10 cellular contexts compared by ENCODE assay signal in genomic region chr18:35688757-35689156, GRCh38.
DNase-seq lines count a peak whose midpoint lies in the region; ATAC-seq, FAIRE-seq and TF ChIP-seq lines count a peak whose summit lies in the region.
"Had no signal": no experiment of that assay in that cellular context is flagged by ENCODE, and none has a peak within 500 bp of the region (broad histone marks: within the 10 kb centered on the region; RNA-seq: fewer than 3 reads in every experiment).

No MANE protein-coding gene starts in this region.

- ATAC-seq in A549 (no peak), GM19025 (IDR thresholded peaks at IDR 0.05; ENCODE audit: low read depth, unreplicated experiment) (peak; percentile 80), HG02642 (IDR thresholded peaks at IDR 0.05; ENCODE audit: poor library complexity, unreplicated experiment) (peak; percentile 87), HG03571 (IDR thresholded peaks at IDR 0.05; ENCODE audit: unreplicated experiment) (peak; percentile 89), gastrocnemius medialis (no peak)
- ATAC-seq in stimulated activated memory B cell treated with anti-CD40 and anti-IgM and Interleukin-4, amounts not matched to agents 10 μg/mL and 1 μg/mL and 100 μg/mL, for 72 hours, result no peak
- ATAC-seq: gastroesophageal sphincter had no signal

- in situ Hi-C loops in gastrocnemius medialis (cut with MboI; ENCODE audit: low sequenced_read_pairs in 4 of 4), result no loop called here

- no peaks in the 10 kb centered on the region for H3K4me1 Mint-ChIP-seq in stimulated activated memory B cell treated with anti-CD40 and anti-IgM and Interleukin-4, amounts not matched to agents 10 μg/mL and 1 μg/mL and 100 μg/mL, for 72 hours

- no peak overlapping the region for H3K27ac Mint-ChIP-seq in stimulated activated memory B cell treated with anti-CD40 and anti-IgM and Interleukin-4, amounts not matched to agents 10 μg/mL and 1 μg/mL and 100 μg/mL, for 72 hours

- peak overlapping the region; percentile 28 to 53; a peak in 3 of 6 replicates for H3K27ac ChIP-seq in A549
- no peak overlapping the region for H3K27ac ChIP-seq in gastrocnemius medialis
- H3K27ac ChIP-seq: gastroesophageal sphincter had no signal

- no peaks in the 10 kb centered on the region for H3K27me3 Mint-ChIP-seq in stimulated activated memory B cell treated with anti-CD40 and anti-IgM and Interleukin-4, amounts not matched to agents 10 μg/mL and 1 μg/mL and 100 μg/mL, for 72 hours

- no peaks in the 10 kb centered on the region for H3K9me3 Mint-ChIP-seq in stimulated activated memory B cell treated with anti-CD40 and anti-IgM and Interleukin-4, amounts not matched to agents 10 μg/mL and 1 μg/mL and 100 μg/mL, for 72 hours

- POLR2A ChIA-PET in A549 (lab: Yijun Ruan, JAX), result no interaction called here

- H3K4me1 ChIP-seq in A549 (peaks cover 7% of the 10 kb centered on the region; the same call in 1 of the 3 replicates), gastrocnemius medialis (peaks cover 0 to 4% of the 10 kb centered on the region in 2 donors)

- H3K36me3 ChIP-seq in gastrocnemius medialis, result peaks cover 0 to 17% of the 10 kb centered on the region in 2 donors

- TF ChIP-seq CTCF in A549 (IDR thresholded peaks at IDR 0.05), result no peak
- TF ChIP-seq CTCF in gastrocnemius medialis (IDR thresholded peaks at IDR 0.05 in 4 of 5, conservative IDR thresholded peaks at IDR 0.05 in 1 of 5), result no peak

- CTCF ChIA-PET in A549 (lab: Yijun Ruan, JAX), result interaction anchor here (0.9 kb wide), 1 partner anchor 109 kb away, joined by 4 read pairs; no protein-coding TSS in a partner anchor

- peak in 1 of 2 experiments; percentile 5 for DNase-seq in A549 (ENCODE audit: low read depth in 1 of 2, low spot score in 1 of 2)
- no peak for DNase-seq in T-helper 2 cell
- no peak for DNase-seq in anterior cingulate cortex (lab: John Stamatoyannopoulos, UW)
- no peak for DNase-seq in gastrocnemius medialis
- DNase-seq: activated T-cell treated with anti-CD3 and anti-CD28 coated beads for 4 hours had no signal

- H3K4me3 ChIP-seq in A549 (no peak overlapping the region), gastrocnemius medialis (no peak overlapping the region)
- H3K4me3 ChIP-seq: gastroesophageal sphincter had no signal

- intact Hi-C loops in gastrocnemius medialis (cut with DNase I; ENCODE audit: low total_unique reads), result no loop called here

- TF ChIP-seq EP300 in A549 (IDR thresholded peaks at IDR 0.05), result no peak

- no peak for FAIRE-seq in A549 (lab: Jason Lieb, UNC)

- TF ChIP-seq RAD21 in A549 (conservative IDR thresholded peaks at IDR 0.05 in 1 of 2, IDR thresholded peaks at IDR 0.05 in 1 of 2), result no peak

- H3K4me3 Mint-ChIP-seq in stimulated activated memory B cell treated with anti-CD40 and anti-IgM and Interleukin-4, amounts not matched to agents 10 μg/mL and 1 μg/mL and 100 μg/mL, for 72 hours, result no peak overlapping the region

- no peak overlapping the region for H3K4me2 ChIP-seq in A549

- H3K27me3 ChIP-seq in gastrocnemius medialis, result no peaks in the 10 kb centered on the region
- H3K27me3 ChIP-seq: gastroesophageal sphincter had no signal

- 86% methylated on average over 1 of the region's 1 CpG for WGBS in A549 (ENCODE audit: missing lambda C conversion rate)

- peaks cover 41% of the 10 kb centered on the region for H3K36me3 Mint-ChIP-seq in stimulated activated memory B cell treated with anti-CD40 and anti-IgM and Interleukin-4, amounts not matched to agents 10 μg/mL and 1 μg/mL and 100 μg/mL, for 72 hours

- H3K9me3 ChIP-seq in A549 (no peaks in the 10 kb centered on the region), gastrocnemius medialis (no peaks in the 10 kb centered on the region)
- H3K9me3 ChIP-seq: gastroesophageal sphincter had no signal

- TF ChIP-seq POLR2A in A549 (IDR thresholded peaks at IDR 0.05; ENCODE audit: low read length) (no peak), gastrocnemius medialis (IDR thresholded peaks at IDR 0.05) (no peak)

TF ChIP-seq in A549, 52 proteins besides CTCF, POLR2A, EP300 and RAD21:
- TF ChIP-seq, protein P1, sequence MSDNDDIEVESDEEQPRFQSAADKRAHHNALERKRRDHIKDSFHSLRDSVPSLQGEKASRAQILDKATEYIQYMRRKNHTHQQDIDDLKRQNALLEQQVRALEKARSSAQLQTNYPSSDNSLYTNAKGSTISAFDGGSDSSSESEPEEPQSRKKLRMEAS (IDR thresholded peaks at IDR 0.05), result no peak
- TF ChIP-seq EHF (CRISPR knock-in tag; IDR thresholded peaks at IDR 0.05) (no peak), NPAS2 (CRISPR knock-in tag; IDR thresholded peaks at IDR 0.05; ENCODE audit: borderline replicate concordance) (no peak), FOSL2 (IDR thresholded peaks at IDR 0.05) (no peak), FOSL2 (CRISPR knock-in tag; IDR thresholded peaks at IDR 0.05) (no peak), HOXB5 (CRISPR knock-in tag; IDR thresholded peaks at IDR 0.05) (no peak), HOXB13 (CRISPR knock-in tag; IDR thresholded peaks at IDR 0.05; ENCODE audit: low read depth) (no peak), RCOR1 (IDR thresholded peaks at IDR 0.05; ENCODE audit: low read depth, low read length) (no peak), RNF2 (IDR thresholded peaks at IDR 0.05; ENCODE audit: borderline replicate concordance, low read depth) (no peak)
- TF ChIP-seq, protein P2, sequence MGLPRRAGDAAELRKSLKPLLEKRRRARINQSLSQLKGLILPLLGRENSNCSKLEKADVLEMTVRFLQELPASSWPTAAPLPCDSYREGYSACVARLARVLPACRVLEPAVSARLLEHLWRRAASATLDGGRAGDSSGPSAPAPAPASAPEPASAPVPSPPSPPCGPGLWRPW (IDR thresholded peaks at IDR 0.05), result no peak
TF ChIP-seq in A549: peak in this region for 0.

Comparison
In these comparisons a context has a peak if more than half of its experiments do, and no peak if none do; other contexts are left out.
1. ATAC-seq: peak in GM19025 (single experiment), HG02642 (single experiment) and HG03571 (single experiment); none in A549 (0 of 2), stimulated activated memory B cell treated with anti-CD40 and anti-IgM and Interleukin-4, amounts not matched to agents 10 μg/mL and 1 μg/mL and 100 μg/mL, for 72 hours (single experiment) and gastrocnemius medialis (0 of 2).
2. H3K27ac ChIP-seq: peak in A549 (2 of 2); none in gastrocnemius medialis (0 of 4).